ENCODE assay signal across 20 cellular contexts in genomic region chr9:136142859-136143214, GRCh38.
"Had no signal": no experiment of that assay in that cellular context is flagged by ENCODE, and none has a peak within 500 bp of the region (broad histone marks: within the 10 kb centered on the region; RNA-seq: fewer than 3 reads in every experiment).

No MANE protein-coding gene starts in this region.

- H3K36me3 Mint-ChIP-seq: naive thymus-derived CD4-positive, alpha-beta T cell; type B pancreatic cell had no signal

- DNase-seq: effector memory CD8-positive, alpha-beta T cell; gastrocnemius medialis; heart right ventricle; hypothalamus; kidney glomerular epithelial cell; mammary epithelial cell; naive thymus-derived CD4-positive, alpha-beta T cell; small intestine; stimulated activated CD4-positive, alpha-beta T cell treated with anti-CD3 and anti-CD28 coated beads, Interleukin-12 subunit alpha, Interleukin-12 subunit beta, amount 100 ng/mL, for 4 hours; stimulated activated naive CD4-positive, alpha-beta T cell had no signal

- H3K4me3 Mint-ChIP-seq: dendritic cell treated with granulocyte-macrophage colony-stimulating factor and Interleukin-4, amounts not matched to agents 40 ng/mL and 50 ng/mL, for 4 days; effector memory CD8-positive, alpha-beta T cell; naive thymus-derived CD4-positive, alpha-beta T cell; nephron progenitor cell; type B pancreatic cell had no signal

- H3K9me3 ChIP-seq: esophagus muscularis mucosa, gastrocnemius medialis, heart right ventricle, neutrophil, suprapubic skin, thyroid gland had no signal

- H3K27ac ChIP-seq: epithelial cell of prostate, esophagus muscularis mucosa, gastrocnemius medialis, heart right ventricle, neutrophil, suprapubic skin, thyroid gland had no signal

- FAIRE-seq: islet of Langerhans, small intestine, urothelium cell line had no signal

- H3K27me3 ChIP-seq: thyroid gland had no signal

- H3K9me3 Mint-ChIP-seq: dendritic cell treated with granulocyte-macrophage colony-stimulating factor and Interleukin-4, amounts not matched to agents 40 ng/mL and 50 ng/mL, for 4 days; effector memory CD8-positive, alpha-beta T cell; naive thymus-derived CD4-positive, alpha-beta T cell; nephron progenitor cell; type B pancreatic cell had no signal

- H3K4me3 ChIP-seq: esophagus muscularis mucosa, gastrocnemius medialis, heart right ventricle, suprapubic skin, thyroid gland had no signal

- H3K4me1 ChIP-seq: gastrocnemius medialis, suprapubic skin had no signal

- ATAC-seq: effector memory CD8-positive, alpha-beta T cell; gastrocnemius medialis; heart right ventricle; naive thymus-derived CD4-positive, alpha-beta T cell had no signal

- H3K27ac Mint-ChIP-seq: dendritic cell treated with granulocyte-macrophage colony-stimulating factor and Interleukin-4, amounts not matched to agents 40 ng/mL and 50 ng/mL, for 4 days; effector memory CD8-positive, alpha-beta T cell; naive thymus-derived CD4-positive, alpha-beta T cell; nephron progenitor cell; type B pancreatic cell had no signal

- H3K36me3 ChIP-seq: esophagus muscularis mucosa, gastrocnemius medialis, heart right ventricle, neutrophil, suprapubic skin, thyroid gland had no signal
